In genomic region chr2:73333564-73333963, GRCh38 we compare ENCODE assay signal across 18 cellular contexts.
"Had no signal": no experiment of that assay in that cellular context is flagged by ENCODE, and none has a peak within 500 bp of the region (broad histone marks: within the 10 kb centered on the region; RNA-seq: fewer than 3 reads in every experiment).

No MANE protein-coding gene starts in this region.

- H3K27me3 ChIP-seq: body of pancreas, sigmoid colon, spleen had no signal

- H3K36me3 Mint-ChIP-seq: naive B cell, neural progenitor cell, type B pancreatic cell had no signal

- H3K36me3 ChIP-seq: gastrocnemius medialis, neural progenitor cell, sigmoid colon, spleen had no signal

- H3K9ac ChIP-seq: neural progenitor cell had no signal

- H2AFZ ChIP-seq: neural progenitor cell had no signal

- H3K4me3 ChIP-seq: body of pancreas, gastrocnemius medialis, neural progenitor cell, psoas muscle, sigmoid colon, spleen had no signal

- H3K4me1 ChIP-seq: body of pancreas, gastrocnemius medialis, neural progenitor cell, psoas muscle, sigmoid colon had no signal

- H3K4me1 Mint-ChIP-seq: neural progenitor cell had no signal

- H3K27ac ChIP-seq: body of pancreas, gastrocnemius medialis, neural progenitor cell, psoas muscle, sigmoid colon, spleen had no signal

- H3K4me2 ChIP-seq: neural progenitor cell had no signal

- ATAC-seq: body of pancreas, gastrocnemius medialis, left lobe of liver, psoas muscle had no signal

- H3K27ac Mint-ChIP-seq: activated B cell treated with CpG ODN at 0.5 μM for 24 hours; activated naive CD8-positive, alpha-beta T cell; naive B cell; neural progenitor cell; stimulated activated naive CD8-positive, alpha-beta T cell treated with anti-CD3 and anti-CD28 coated beads, Interleukin-15, Interleukin-2, amounts not matched to agents 100 ng/mL and 50 ng/mL, for 24 hours; type B pancreatic cell had no signal

- DNase-seq: activated B cell treated with CpG ODN at 0.5 μM for 24 hours; activated CD4-positive, alpha-beta T cell treated with anti-CD3 and anti-CD28 coated beads for 48 hours; activated CD8-positive, alpha-beta memory T cell treated with anti-CD3 and anti-CD28 coated beads for 24 hours; activated gamma-delta T cell treated with Interleukin-2 at 50 U/mL for 16 hours; amygdala; body of pancreas; caudate nucleus; erythroblast; gastrocnemius medialis; naive B cell; psoas muscle; sigmoid colon; spleen had no signal

- H3K9me3 ChIP-seq: body of pancreas had no signal

- H3K4me3 Mint-ChIP-seq: activated B cell treated with CpG ODN at 0.5 μM for 24 hours; activated naive CD8-positive, alpha-beta T cell; naive B cell; neural progenitor cell; stimulated activated naive CD8-positive, alpha-beta T cell treated with anti-CD3 and anti-CD28 coated beads, Interleukin-15, Interleukin-2, amounts not matched to agents 100 ng/mL and 50 ng/mL, for 24 hours; type B pancreatic cell had no signal
